In genomic region chr2:217142649-217143266, GRCh38 we compare ENCODE assay signal across 8 cellular contexts.
A peak's percentile ranks its signal among the peaks of the same experiment; 100 is the strongest.
DNase-seq lines count a peak whose midpoint lies in the region; ATAC-seq and TF ChIP-seq lines count a peak whose summit lies in the region.

No MANE protein-coding gene starts in this region.

- H3K36me3 ChIP-seq in PC-3 (ENCODE audit: low read depth, low read length), result no peaks in the 10 kb centered on the region

- H3K4me1 ChIP-seq in PC-3 (ENCODE audit: insufficient read depth, low read length), result no peaks in the 10 kb centered on the region

- POLR2A ChIA-PET in PC-3 (lab: Charles Lee; ENCODE audit: unreplicated experiment), result no interaction called here

- no peak overlapping the region for H3K27ac ChIP-seq in PC-3 (ENCODE audit: low read length)

- CTCF ChIA-PET in PC-3 (lab: Charles Lee), result interaction anchor here (0.6 kb wide), 1 partner anchor 1142 kb away, joined by 6 read pairs; no protein-coding TSS in a partner anchor

- no peaks in the 10 kb centered on the region for H3K9me3 ChIP-seq in PC-3 (ENCODE audit: low read length)

- ATAC-seq in PC-3, result no peak
- ATAC-seq in GM18858 (IDR thresholded peaks at IDR 0.05; ENCODE audit: unreplicated experiment), result no peak
- no peak for ATAC-seq in HG02642 (IDR thresholded peaks at IDR 0.05; ENCODE audit: poor library complexity, unreplicated experiment)

- TF ChIP-seq CTCF in AG09309 (IDR thresholded peaks at IDR 0.05; ENCODE audit: control insufficient read depth, insufficient read depth, low read depth, low read length, missing control alignments), result peak; percentile 62
- TF ChIP-seq CTCF in GM12872 (IDR thresholded peaks at IDR 0.05; ENCODE audit: insufficient read depth, low read depth, low read length), result peak; percentile 61
- peak; percentile 92 for TF ChIP-seq CTCF in PC-3 (conservative IDR thresholded peaks at IDR 0.05; ENCODE audit: low read depth, low read length)
- TF ChIP-seq CTCF in fibroblast of the aortic adventitia (IDR thresholded peaks at IDR 0.05; ENCODE audit: insufficient read depth, low read length), result peak; percentile 55

- no peak overlapping the region for H2AFZ ChIP-seq in PC-3 (ENCODE audit: low read length)

- DNase-seq in AG09309 (ENCODE audit: low read depth), result no peak
- DNase-seq in PC-3, result peak; percentile 65
- peak; percentile 15 for DNase-seq in fibroblast of the aortic adventitia (ENCODE audit: low read depth)
- no peak for DNase-seq in DMS153 treated with DMSO at 0.1 percent for 48 hours (lab: John Stamatoyannopoulos, UW; ENCODE audit: unreplicated experiment)
- no peak for DNase-seq in epidermal melanocyte (ENCODE audit: insufficient read length, low spot score)

- no peak overlapping the region for H3K9ac ChIP-seq in PC-3 (ENCODE audit: low read length)

- no TSS peak for BruUV-seq in PC-3 (replicated peaks; lab: Mats Ljungman, UMichigan)

- no peak overlapping the region for H3K4me3 ChIP-seq in AG09309 (ENCODE audit: control insufficient read depth, low read depth, low read length)
- no peak overlapping the region for H3K4me3 ChIP-seq in PC-3 (ENCODE audit: low read length)
- H3K4me3 ChIP-seq in fibroblast of the aortic adventitia (ENCODE audit: low read depth, low read length), result no peak overlapping the region

- H3K79me2 ChIP-seq in PC-3 (ENCODE audit: low read length), result no peaks in the 10 kb centered on the region

- no peaks in the 10 kb centered on the region for H3K9me2 ChIP-seq in PC-3 (replicated peaks; ENCODE audit: low read length)

- H3F3A ChIP-seq in PC-3 (ENCODE audit: low read length, unreplicated experiment), result no peaks in the 10 kb centered on the region

- H3K4me2 ChIP-seq in PC-3 (ENCODE audit: low read length), result no peak overlapping the region

- H4K20me1 ChIP-seq in PC-3 (ENCODE audit: low read length), result no peaks in the 10 kb centered on the region

- intact Hi-C loops in PC-3 (cut with micrococcal nuclease), result loop anchor here (2.0 kb wide), 1 partner anchor 368 kb away; no protein-coding TSS in a partner anchor

- no peaks in the 10 kb centered on the region for H3K27me3 ChIP-seq in PC-3 (ENCODE audit: low read length)

Comparison
In these comparisons a context has a peak if more than half of its experiments do, and no peak if none do; other contexts are left out.
1. DNase-seq: peak in PC-3 (single experiment) and fibroblast of the aortic adventitia (single experiment); none in AG09309 (single experiment), DMS153 treated with DMSO at 0.1 percent for 48 hours (single experiment) and epidermal melanocyte (single experiment).
2. Peak in every context shown above with its lines, with median percentiles within 50 percentile points of each other: CTCF ChIP-seq.